In genomic region chr2:85754313-85755095, GRCh38 we compare ENCODE assay signal across 7 cellular contexts. TPM values are rescaled to one million over a fixed set of nuclear protein-coding genes. Genes with fewer than 3 reads are reported as not detected.
A peak's percentile ranks its signal among the peaks of the same experiment; 100 is the strongest.
DNase-seq lines count a peak whose midpoint lies in the region; ATAC-seq and TF ChIP-seq lines count a peak whose summit lies in the region.

No MANE protein-coding gene starts in this region.

- ATAC-seq in body of pancreas (peak; percentile 19), GM21576 (IDR thresholded peaks at IDR 0.05; ENCODE audit: unreplicated experiment) (no peak)

- H3K36me3 ChIP-seq in PC-9 (ENCODE audit: low read depth) (no peaks in the 10 kb centered on the region), body of pancreas (replicated peaks in 1 of 2; ENCODE audit: insufficient read depth in 1 of 2, low read depth in 2 of 2) (no peaks in the 10 kb centered on the region), kidney epithelial cell (ENCODE audit: control insufficient read depth, insufficient read depth, low read length) (no peaks in the 10 kb centered on the region)

- no peak overlapping the region for H3K27ac ChIP-seq in PC-9
- peak overlapping the region in 3 of 4 donors; percentile 5 to 44 (median 43) for H3K27ac ChIP-seq in body of pancreas

- BruUV-seq in PC-9 (replicated peaks; lab: Mats Ljungman, UMichigan) = no TSS peak

- TF ChIP-seq CTCF in GM20000 (IDR thresholded peaks at IDR 0.05; ENCODE audit: extremely low read depth, missing control alignments) (no peak), PC-9 (conservative IDR thresholded peaks at IDR 0.05) (no peak), body of pancreas (IDR thresholded peaks at IDR 0.05) (peak in 3 of 7 experiments; percentile 11 to 15 (median 13)), kidney epithelial cell (IDR thresholded peaks at IDR 0.05; ENCODE audit: insufficient read depth, low read length, poor library complexity, severe bottlenecking) (peak; percentile 6)

- intact Hi-C loops in PC-9 (cut with micrococcal nuclease; ENCODE audit: unreplicated experiment) = no loop called here
- intact Hi-C loops in body of pancreas (cut with DNase I) = no loop called here

- peak overlapping the region; percentile 84 for H3K4me2 ChIP-seq in PC-9

- H3K9me3 ChIP-seq in PC-9 (ENCODE audit: insufficient read depth, low read depth) (no peaks in the 10 kb centered on the region), body of pancreas (no peaks in the 10 kb centered on the region)

- H3K4me1 ChIP-seq in PC-9 (replicated peaks; ENCODE audit: insufficient read depth) (no peaks in the 10 kb centered on the region), body of pancreas (peaks cover 59% of the 10 kb centered on the region)

- no peak for TF ChIP-seq POLR2A in body of pancreas (IDR thresholded peaks at IDR 0.05)

- POLR2A ChIA-PET in PC-9 (lab: Charles Lee; ENCODE audit: unreplicated experiment) = no interaction called here

- 0 out of 2 replicates have a peak overlapping the region, but pooled peaks have one; percentile 62 for H2AFZ ChIP-seq in PC-9

- CTCF ChIA-PET in PC-9 (lab: Charles Lee) = interaction anchor here (0.6 to 0.7 kb wide), 2 partner anchors 18 to 365 kb away, joined by 3 to 8 read pairs; no protein-coding TSS in a partner anchor

- 0 to 1% methylated on average over 10 to 78 of the region's 93 CpGs for WGBS in body of pancreas, 2 donors

- no peaks in the 10 kb centered on the region; the same call in 1 of the 2 replicates for H3F3A ChIP-seq in PC-9 (ENCODE audit: insufficient read depth, low read depth)

- peaks cover 58% of the 10 kb centered on the region for H3K27me3 ChIP-seq in PC-9 (ENCODE audit: insufficient read depth, low read depth)
- peaks cover 0 to 29% of the 10 kb centered on the region in 2 donors for H3K27me3 ChIP-seq in body of pancreas
- H3K27me3 ChIP-seq in kidney epithelial cell (ENCODE audit: control insufficient read depth, insufficient read depth, low read length) = peaks cover 66% of the 10 kb centered on the region

- H3K4me3 ChIP-seq in PC-9 = peak overlapping the region; percentile 54; the same call in 1 of the 2 replicates
- H3K4me3 ChIP-seq in body of pancreas = peak overlapping the region; percentile 5 to 36
- H3K4me3 ChIP-seq in kidney epithelial cell (ENCODE audit: low read depth, low read length) = peak overlapping the region; percentile 42

- no peaks in the 10 kb centered on the region for H4K20me1 ChIP-seq in PC-9 (ENCODE audit: insufficient read depth)

- DNase-seq in GM20000 (ENCODE audit: low spot score) (peak; percentile 60), PC-9 (no peak), body of pancreas (peak; percentile 50 to 60 (median 53)), kidney epithelial cell (ENCODE audit: low read depth) (no peak), mucosa of gallbladder (ENCODE audit: low spot score) (no peak)
- DNase-seq in stimulated activated CD8-positive, alpha-beta memory T cell treated with anti-CD3 and anti-CD28 coated beads, Interleukin-15, amount 100 ng/mL, for 24 hours (ENCODE audit: low read depth) = peak; percentile 7

- H3K79me2 ChIP-seq in PC-9 (ENCODE audit: low read depth) = no peaks in the 10 kb centered on the region

- H3K9me2 ChIP-seq in PC-9 (ENCODE audit: insufficient read depth) = no peaks in the 10 kb centered on the region

RNA-seq across cellular contexts. Expression of gene ATOH8, which starts 0.7 kb away (rescaled TPM):
- total RNA-seq in PC-9 (2021) (0.25 TPM in 1 of 2 replicates, not detected in the other), body of pancreas (10 to 100 TPM; 12.9 to 14.5 TPM), kidney epithelial cell (0.41 and 1.0 TPM in 2 replicates), mucosa of gallbladder (9.0 TPM)

Comparison
In these comparisons a context has a peak if more than half of its experiments do, and no peak if none do; other contexts are left out.
1. DNase-seq: peak in GM20000 (single experiment), body of pancreas (4 of 4) and stimulated activated CD8-positive, alpha-beta memory T cell treated with anti-CD3 and anti-CD28 coated beads, Interleukin-15, amount 100 ng/mL, for 24 hours (single experiment); none in PC-9 (0 of 2), kidney epithelial cell (single experiment) and mucosa of gallbladder (single experiment).
2. Peak in every context shown above with its lines, with median percentiles within 50 percentile points of each other: H3K4me3 ChIP-seq.